17 cellular contexts compared by ENCODE assay signal in the genomic region with DNA sequence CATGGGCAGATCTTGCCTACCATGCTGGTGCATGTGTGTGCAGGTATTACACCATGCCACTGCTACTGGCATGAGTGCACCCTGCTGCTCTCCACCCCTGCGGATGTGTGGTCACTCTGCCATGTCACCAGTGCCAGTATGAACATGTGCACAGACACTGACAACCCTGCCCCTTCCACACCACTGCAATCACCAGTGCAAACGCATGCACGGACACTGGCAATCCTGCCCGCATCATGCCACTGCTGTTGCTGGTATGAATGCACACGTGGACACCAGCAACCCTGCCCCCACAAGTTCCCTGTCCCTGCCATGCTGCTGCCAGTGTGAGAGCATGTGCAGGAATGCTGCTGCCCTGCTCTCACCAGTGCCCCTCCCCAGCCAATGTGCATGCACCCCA.
"Had no signal": no experiment of that assay in that cellular context is flagged by ENCODE, and none has a peak within 500 bp of the region (broad histone marks: within the 10 kb centered on the region; RNA-seq: fewer than 3 reads in every experiment).

No MANE protein-coding gene starts in this region.

- H3K4me1 Mint-ChIP-seq: naive thymus-derived CD4-positive, alpha-beta T cell; nephron progenitor cell had no signal

- DNase-seq: erythroblast; foreskin keratinocyte; kidney glomerular epithelial cell; mammary epithelial cell; naive thymus-derived CD4-positive, alpha-beta T cell; nephron progenitor cell; posterior cingulate gyrus; small intestine; stimulated activated CD4-positive, alpha-beta T cell treated with anti-CD3 and anti-CD28 coated beads, Interleukin-12 subunit alpha, Interleukin-12 subunit beta, amount 100 ng/mL, for 4 hours; stimulated activated naive CD4-positive, alpha-beta T cell treated with Interleukin-2 at 50 U/mL for 16 hours; upper lobe of left lung had no signal

- H3K36me3 ChIP-seq: right atrium auricular region, upper lobe of left lung, vagina had no signal

- H3K4me3 Mint-ChIP-seq: dendritic cell treated with granulocyte-macrophage colony-stimulating factor and Interleukin-4, amounts not matched to agents 40 ng/mL and 50 ng/mL, for 4 days; naive thymus-derived CD4-positive, alpha-beta T cell; nephron progenitor cell had no signal

- H3K27me3 ChIP-seq: foreskin keratinocyte, hepatocyte, right atrium auricular region, upper lobe of left lung, vagina had no signal

- H3K9me3 ChIP-seq: vagina had no signal

- FAIRE-seq: colon, endothelial cell of umbilical vein, small intestine had no signal

- H2AFZ ChIP-seq: hepatocyte had no signal

- H3K27ac ChIP-seq: foreskin keratinocyte, hepatocyte, right atrium auricular region, upper lobe of left lung, vagina had no signal

- H3K4me3 ChIP-seq: hepatocyte, right atrium auricular region, upper lobe of left lung, vagina had no signal

- H3K79me2 ChIP-seq: hepatocyte had no signal

- H3K27ac Mint-ChIP-seq: dendritic cell treated with granulocyte-macrophage colony-stimulating factor and Interleukin-4, amounts not matched to agents 40 ng/mL and 50 ng/mL, for 4 days; naive thymus-derived CD4-positive, alpha-beta T cell; nephron progenitor cell had no signal

- ATAC-seq: foreskin keratinocyte; naive thymus-derived CD4-positive, alpha-beta T cell had no signal

- H3K4me1 ChIP-seq: foreskin keratinocyte, right atrium auricular region, upper lobe of left lung, vagina had no signal

- H3K4me2 ChIP-seq: hepatocyte had no signal
